16 cellular contexts compared by ENCODE assay signal in genomic region chr16:50534556-50534955, GRCh38. TPM values are rescaled to one million over a fixed set of nuclear protein-coding genes. Genes with fewer than 3 reads are reported as not detected.
DNase-seq lines count a peak whose midpoint lies in the region; ATAC-seq, FAIRE-seq and TF ChIP-seq lines count a peak whose summit lies in the region.
"Had no signal": no experiment of that assay in that cellular context is flagged by ENCODE, and none has a peak within 500 bp of the region (broad histone marks: within the 10 kb centered on the region; RNA-seq: fewer than 3 reads in every experiment).

No MANE protein-coding gene starts in this region.

- H3K27ac ChIP-seq in endodermal cell (ENCODE audit: low read depth, low read length) (no peak overlapping the region), HepG2 (ENCODE audit: extremely low read length, insufficient read depth, low read length) (no peak overlapping the region)

- CTCF ChIA-PET in HepG2 (lab: Yijun Ruan, JAX; ENCODE audit: low intra/inter-chr PET ratio, low total read pairs) = no interaction called here

- no peak overlapping the region for H3K4me3 Mint-ChIP-seq in endodermal cell
- H3K4me3 Mint-ChIP-seq in osteocyte (ENCODE audit: unreplicated experiment) = no peak overlapping the region
- no peak overlapping the region for H3K4me3 Mint-ChIP-seq in chondrocyte (ENCODE audit: unreplicated experiment)
- H3K4me3 Mint-ChIP-seq: B cell; CD4-positive, alpha-beta memory T cell; HFFc6 had no signal

- ATAC-seq in Right ventricle myocardium superior (ENCODE audit: poor library complexity) = no peak
- no peak for ATAC-seq in HepG2

- H3K79me2 ChIP-seq in HepG2 (ENCODE audit: insufficient read depth, low read length) = peaks cover 6% of the 10 kb centered on the region

- no peak overlapping the region for H3K27ac Mint-ChIP-seq in endodermal cell
- no peak overlapping the region for H3K27ac Mint-ChIP-seq in osteocyte (ENCODE audit: unreplicated experiment)
- H3K27ac Mint-ChIP-seq in chondrocyte (ENCODE audit: unreplicated experiment) = no peak overlapping the region
- H3K27ac Mint-ChIP-seq: B cell, HFFc6 had no signal

- DNase-seq in cardiac septum (ENCODE audit: low spot score) = peak; percentile 20
- DNase-seq in Right ventricle myocardium superior = no peak
- DNase-seq in endodermal cell = peak; percentile 15
- peak; percentile 62 for DNase-seq in osteocyte (ENCODE audit: extremely low spot score, unreplicated experiment)
- DNase-seq in chondrocyte (ENCODE audit: low spot score) = no peak
- DNase-seq in GDM1 (lab: John Stamatoyannopoulos, UW) = no peak
- no peak for DNase-seq in HepG2 (ENCODE audit: low spot score)
- DNase-seq: C1 segment of cervical spinal cord; CD4-positive, alpha-beta memory T cell; COR-L47; HCEC 1CT; HFFc6 had no signal

- BruUV-seq in HepG2 (replicated peaks; lab: Mats Ljungman, UMichigan) = no TSS peak

- H3K36me3 Mint-ChIP-seq in endodermal cell (ENCODE audit: low read depth) (no peaks in the 10 kb centered on the region), osteocyte (ENCODE audit: unreplicated experiment) (no peaks in the 10 kb centered on the region), chondrocyte (ENCODE audit: low read depth) (no peaks in the 10 kb centered on the region)

- TF ChIP-seq EP300 in HepG2 (IDR thresholded peaks at IDR 0.05; ENCODE audit: low read depth in 2 of 2, low read length in 2 of 2) = no peak
- TF ChIP-seq EP300 in HepG2 (CRISPR knock-in tag; IDR thresholded peaks at IDR 0.05; ENCODE audit: borderline replicate concordance) = no peak

- H2AFZ ChIP-seq in HepG2 (ENCODE audit: low read length) = no peak overlapping the region

- H3K27me3 ChIP-seq in endodermal cell (ENCODE audit: control insufficient read depth, insufficient read depth, low read length, poor library complexity, severe bottlenecking) (no peaks in the 10 kb centered on the region), HepG2 (ENCODE audit: control insufficient read depth in 1 of 2, insufficient read depth in 2 of 2, low read length in 2 of 2) (no peaks in the 10 kb centered on the region)

- TF ChIP-seq POLR2A in HepG2 (IDR thresholded peaks at IDR 0.05; ENCODE audit: insufficient read depth in 1 of 2, low read depth in 2 of 2, low read length in 2 of 2) = no peak

- FAIRE-seq in HepG2 (lab: Jason Lieb, UNC) = no peak
- FAIRE-seq: A204.1, D721Med, H1 had no signal

- TF ChIP-seq RAD21 in HepG2 (CRISPR knock-in tag; IDR thresholded peaks at IDR 0.05) = no peak

- intact Hi-C loops in cardiac septum (cut with DNase I) = no loop called here
- intact Hi-C loops in Right ventricle myocardium superior (cut with DNase I) = no loop called here
- intact Hi-C loops in HepG2 (cut with micrococcal nuclease; ENCODE audit: unreplicated experiment) = no loop called here

- peaks cover 10% of the 10 kb centered on the region for H3K27me3 Mint-ChIP-seq in endodermal cell (ENCODE audit: insufficient read depth)
- H3K27me3 Mint-ChIP-seq in osteocyte (ENCODE audit: unreplicated experiment) = peaks cover 15% of the 10 kb centered on the region
- peaks cover 27% of the 10 kb centered on the region for H3K27me3 Mint-ChIP-seq in chondrocyte (ENCODE audit: low read depth)
- H3K27me3 Mint-ChIP-seq: CD4-positive, alpha-beta memory T cell had no signal

- H3K9me3 Mint-ChIP-seq in endodermal cell (peaks cover 13% of the 10 kb centered on the region), osteocyte (ENCODE audit: unreplicated experiment) (peaks cover 8% of the 10 kb centered on the region), chondrocyte (ENCODE audit: low read depth) (peaks cover 13% of the 10 kb centered on the region)

- H3K4me1 Mint-ChIP-seq in endodermal cell (peaks cover 6% of the 10 kb centered on the region), osteocyte (ENCODE audit: unreplicated experiment) (no peaks in the 10 kb centered on the region), chondrocyte (ENCODE audit: low read depth) (no peaks in the 10 kb centered on the region)
- H3K4me1 Mint-ChIP-seq: B cell; CD4-positive, alpha-beta memory T cell had no signal

- no peak overlapping the region for H3K4me3 ChIP-seq in endodermal cell (ENCODE audit: low read length)
- no peak overlapping the region for H3K4me3 ChIP-seq in HepG2 (replicated peaks in 1 of 3; ENCODE audit: insufficient read depth in 1 of 3, low read depth in 2 of 3, low read length in 3 of 3)

- no peak overlapping the region for H3K9ac ChIP-seq in endodermal cell (ENCODE audit: extremely low read depth, low read length, poor library complexity, severe bottlenecking)
- no peak overlapping the region for H3K9ac ChIP-seq in HepG2 (ENCODE audit: insufficient read depth, low read depth, low read length)

- POLR2A ChIA-PET in HepG2 (lab: Yijun Ruan, JAX) = interaction anchor here (2.9 to 4.9 kb wide), 2 partner anchors 13 to 15 kb away, joined by 9 to 68 read pairs; partner anchors contain the start of gene NKD1

- WGBS in endodermal cell (ENCODE audit: insufficient coverage in 1 of 2, insufficient read length in 1 of 2), 2 experiments = 93 to 94% methylated on average over 10 of the region's 10 CpGs
- WGBS in HepG2 (ENCODE audit: low lambda C conversion rate) = 95% methylated on average over 10 of the region's 10 CpGs

- H3K4me1 ChIP-seq in endodermal cell (ENCODE audit: control insufficient read depth, insufficient read depth, low read length) (no peaks in the 10 kb centered on the region), HepG2 (ENCODE audit: insufficient read depth, low read length) (peaks cover 76% of the 10 kb centered on the region)

- in situ Hi-C loops in HepG2 (cut with HindIII; ENCODE audit: extremely low pct_ligation_motif_present, low pct_unique_long_range_greater_than_20kb) = no loop called here

- no peaks in the 10 kb centered on the region for H4K20me1 ChIP-seq in HepG2 (ENCODE audit: insufficient read depth, low read length)

- no peak overlapping the region for H3K4me2 ChIP-seq in HepG2 (ENCODE audit: low read depth, low read length)

- TF ChIP-seq CTCF in endodermal cell (conservative IDR thresholded peaks at IDR 0.05) = no peak
- no peak for TF ChIP-seq CTCF in osteocyte (IDR thresholded peaks at IDR 0.05)
- no peak for TF ChIP-seq CTCF in chondrocyte (IDR thresholded peaks at IDR 0.05)
- TF ChIP-seq CTCF in HepG2 (CRISPR knock-in tag; IDR thresholded peaks at IDR 0.05) = no peak

- H3K36me3 ChIP-seq in endodermal cell (ENCODE audit: control insufficient read depth, insufficient read depth, low read length) (no peaks in the 10 kb centered on the region), HepG2 (replicated peaks in 1 of 2; ENCODE audit: control insufficient read depth in 1 of 2, insufficient read depth in 2 of 2, low read length in 2 of 2) (peaks cover 3% of the 10 kb centered on the region in 2 experiments; a peak in 4 of 5 replicates)

- H3K9me3 ChIP-seq in endodermal cell (ENCODE audit: control insufficient read depth, low read length) (peaks cover 7% of the 10 kb centered on the region), HepG2 (ENCODE audit: low read length) (peaks cover 7% of the 10 kb centered on the region)

TF ChIP-seq in HepG2, 621 proteins besides CTCF, POLR2A, EP300 and RAD21 (continues in another document):
- TF ChIP-seq AGO1 (IDR thresholded peaks at IDR 0.05; ENCODE audit: low read depth, low read length, poor library complexity, severe bottlenecking) = no peak

RNA-seq across cellular contexts. Expression of gene NKD1, which starts 13.6 kb away (rescaled TPM):
- total RNA-seq in cardiac septum = 0.40 TPM
- 0.16 TPM for total RNA-seq in Right ventricle myocardium superior
- 1 to 10 TPM; 7.0 to 9.5 TPM for total RNA-seq in endodermal cell
- polyA plus RNA-seq in endodermal cell (2013, experiment 1 of 2) = 32.4 TPM
- 20.2 TPM for polyA plus RNA-seq in endodermal cell (2013, experiment 2 of 2)
- total RNA-seq in osteocyte = 0.43 and 0.63 TPM in 2 replicates
- total RNA-seq in chondrocyte = 5.6 to 8.0 TPM (median 7.8 TPM) in 3 replicates
- 59.0 and 70.4 TPM in 2 replicates for total RNA-seq in HepG2 (2016; rRNA removed; fragmentation: Illumina TruSeq; extraction: Trizol)
- 19.9 and 25.5 TPM in 2 replicates for total RNA-seq in HepG2 (2016; cell fraction: cytosol; rRNA removed; fragmentation: Illumina TruSeq; extraction: Trizol; ENCODE audit: low read depth)
- total RNA-seq in HepG2 (2016; cell fraction: insoluble cytoplasmic fraction; rRNA removed; fragmentation: Illumina TruSeq; extraction: Trizol) = 50.0 and 70.7 TPM in 2 replicates
- 136 and 148 TPM in 2 replicates for total RNA-seq in HepG2 (2016; cell fraction: membrane; rRNA removed; fragmentation: Illumina TruSeq; extraction: Trizol)
- total RNA-seq in HepG2 (2016; cell fraction: nucleus; rRNA removed; fragmentation: Illumina TruSeq; extraction: Trizol) = 61.9 and 70.6 TPM in 2 replicates
- polyA plus RNA-seq in HepG2 (2011; rRNA removed) = 86.1 and 121 TPM in 2 replicates
- 22.3 and 49.7 TPM in 2 replicates for polyA plus RNA-seq in HepG2 (2011; cell fraction: cytosol; rRNA removed)
- polyA plus RNA-seq in HepG2 (2011; cell fraction: nucleus; rRNA removed) = 150 and 275 TPM in 2 replicates
- 58.7 and 76.3 TPM in 2 replicates for polyA plus RNA-seq in HepG2 (2012)
- 106 and 127 TPM in 2 replicates for polyA plus RNA-seq in HepG2 (2016; cell fraction: cytosol; fragmentation: Illumina TruSeq; extraction: Trizol; ENCODE audit: low read depth)
- 95.8 and 124 TPM in 2 replicates for polyA plus RNA-seq in HepG2 (2016; cell fraction: insoluble cytoplasmic fraction; fragmentation: Illumina TruSeq; extraction: Trizol; ENCODE audit: low read depth)
- 156 and 170 TPM in 2 replicates for polyA plus RNA-seq in HepG2 (2016; cell fraction: membrane; fragmentation: Illumina TruSeq; extraction: Trizol; ENCODE audit: low read depth)
- 155 and 169 TPM in 2 replicates for polyA plus RNA-seq in HepG2 (2016; cell fraction: nucleus; fragmentation: Illumina TruSeq; extraction: Trizol; ENCODE audit: insufficient read depth, low read depth)
- 0.02 and 110 TPM in 2 replicates for polyA minus RNA-seq in HepG2 (2011; rRNA and poly(A)+ RNA removed; ENCODE audit: low replicate concordance)
- 14.3 and 28.8 TPM in 2 replicates for polyA minus RNA-seq in HepG2 (2011; cell fraction: cytosol; rRNA and poly(A)+ RNA removed)
- polyA minus RNA-seq in HepG2 (2011; cell fraction: nucleus; rRNA and poly(A)+ RNA removed) = 43.1 and 57.6 TPM in 2 replicates
- total RNA-seq: HFFc6 had no signal

Comparison
In these comparisons a context has a peak if more than half of its experiments do, and no peak if none do; other contexts are left out.
1. DNase-seq: peak in cardiac septum (single experiment), endodermal cell (single experiment) and osteocyte (single experiment); none in Right ventricle myocardium superior (single experiment), chondrocyte (single experiment), GDM1 (single experiment) and HepG2 (single experiment).